14 cellular contexts compared by ENCODE assay signal in genomic region chr10:78332699-78333098, GRCh38.
"Had no signal": no experiment of that assay in that cellular context is flagged by ENCODE, and none has a peak within 500 bp of the region (broad histone marks: within the 10 kb centered on the region; RNA-seq: fewer than 3 reads in every experiment).

No MANE protein-coding gene starts in this region.

- H3K27ac ChIP-seq: upper lobe of right lung, VCaP had no signal

- H3K4me3 Mint-ChIP-seq: activated CD4-positive, alpha-beta T cell treated with anti-CD3 and anti-CD28 coated beads for 36 hours; activated CD8-positive, alpha-beta T cell treated with anti-CD3 and anti-CD28 coated beads, Interleukin-2, amount 10 ng/mL, durations not matched to agents 7 days and 5 days; activated naive CD4-positive, alpha-beta T cell treated with anti-CD3 and anti-CD28 coated beads, Interleukin-2, amount 10 ng/mL, durations not matched to agents 7 days and 5 days; natural killer cell; T-cell had no signal

- H3K27me3 ChIP-seq: gastroesophageal sphincter, upper lobe of right lung had no signal

- H3K9me3 ChIP-seq: gastroesophageal sphincter, upper lobe of right lung had no signal

- DNase-seq: activated CD4-positive, alpha-beta T cell treated with anti-CD3 and anti-CD28 coated beads for 36 hours; activated CD8-positive, alpha-beta T cell treated with anti-CD3 and anti-CD28 coated beads, Interleukin-2, amount 10 ng/mL, durations not matched to agents 7 days and 5 days; activated naive CD4-positive, alpha-beta T cell treated with anti-CD3 and anti-CD28 coated beads, Interleukin-2, amount 10 ng/mL, durations not matched to agents 7 days and 5 days; cortex of kidney; effector CD8-positive, alpha-beta T cell; kidney glomerular epithelial cell; natural killer cell; T1000; upper lobe of right lung had no signal

- H3K4me1 Mint-ChIP-seq: activated CD4-positive, alpha-beta T cell treated with anti-CD3 and anti-CD28 coated beads for 36 hours; activated naive CD4-positive, alpha-beta T cell treated with anti-CD3 and anti-CD28 coated beads, Interleukin-2, amount 10 ng/mL, durations not matched to agents 7 days and 5 days; natural killer cell; T-cell had no signal

- H3K27ac Mint-ChIP-seq: activated CD4-positive, alpha-beta T cell treated with anti-CD3 and anti-CD28 coated beads for 36 hours; activated CD8-positive, alpha-beta T cell treated with anti-CD3 and anti-CD28 coated beads, Interleukin-2, amount 10 ng/mL, durations not matched to agents 7 days and 5 days; activated naive CD4-positive, alpha-beta T cell treated with anti-CD3 and anti-CD28 coated beads, Interleukin-2, amount 10 ng/mL, durations not matched to agents 7 days and 5 days; activated T-helper 2 cell treated with anti-CD3 and anti-CD28 coated beads, Interferon-gamma antibody, Interleukin-2, Interleukin-4, amounts not matched to agents 10 μg/mL and 5 μg/mL and 100 μg/mL, durations not matched to agents 14 hours and 24 hours and 36 hours; natural killer cell; T-cell had no signal

- H3K4me3 ChIP-seq: gastroesophageal sphincter, lung, upper lobe of right lung had no signal

- H3K36me3 Mint-ChIP-seq: activated naive CD4-positive, alpha-beta T cell treated with anti-CD3 and anti-CD28 coated beads, Interleukin-2, amount 10 ng/mL, durations not matched to agents 7 days and 5 days; natural killer cell; T-cell had no signal

- H3K36me3 ChIP-seq: gastroesophageal sphincter, upper lobe of right lung had no signal

- H3K9me3 Mint-ChIP-seq: natural killer cell had no signal
